17 cellular contexts compared by ENCODE assay signal in genomic region chr12:71730936-71731335, GRCh38.
"Had no signal": no experiment of that assay in that cellular context is flagged by ENCODE, and none has a peak within 500 bp of the region (broad histone marks: within the 10 kb centered on the region; RNA-seq: fewer than 3 reads in every experiment).

No MANE protein-coding gene starts in this region.

- H3K36me3 Mint-ChIP-seq: activated naive CD8-positive, alpha-beta T cell treated with anti-CD3 and anti-CD28 coated beads, Interleukin-2, amount 10 ng/mL, durations not matched to agents 7 days and 5 days; stimulated activated memory B cell treated with anti-CD40 and anti-IgM and Interleukin-4, amounts not matched to agents 10 μg/mL and 1 μg/mL and 100 μg/mL, for 72 hours had no signal

- H3K9me3 Mint-ChIP-seq: activated naive CD8-positive, alpha-beta T cell treated with anti-CD3 and anti-CD28 coated beads, Interleukin-2, amount 10 ng/mL, durations not matched to agents 7 days and 5 days; activated T-helper 1 cell treated with anti-CD3 and anti-CD28 coated beads, Interleukin-12 subunit alpha, Interleukin-12 subunit beta, Interleukin-2, Interleukin-4 antibody, amounts not matched to agents 30 ng/mL and 10 ng/mL and 1 ng/mL, durations not matched to agents 14 hours and 24 hours and 36 hours; dendritic cell treated with granulocyte-macrophage colony-stimulating factor and Interleukin-4, amounts not matched to agents 40 ng/mL and 50 ng/mL, for 4 days; effector memory CD8-positive, alpha-beta T cell; neural crest cell; stimulated activated memory B cell treated with anti-CD40 and anti-IgM and Interleukin-4, amounts not matched to agents 10 μg/mL and 1 μg/mL and 100 μg/mL, for 72 hours had no signal

- H3K4me3 Mint-ChIP-seq: activated naive CD8-positive, alpha-beta T cell treated with anti-CD3 and anti-CD28 coated beads, Interleukin-2, amount 10 ng/mL, durations not matched to agents 7 days and 5 days; activated T-helper 1 cell treated with anti-CD3 and anti-CD28 coated beads, Interleukin-12 subunit alpha, Interleukin-12 subunit beta, Interleukin-2, Interleukin-4 antibody, amounts not matched to agents 30 ng/mL and 10 ng/mL and 1 ng/mL, durations not matched to agents 14 hours and 24 hours and 36 hours; dendritic cell treated with granulocyte-macrophage colony-stimulating factor and Interleukin-4, amounts not matched to agents 40 ng/mL and 50 ng/mL, for 4 days; effector memory CD8-positive, alpha-beta T cell; neural crest cell; stimulated activated memory B cell treated with anti-CD40 and anti-IgM and Interleukin-4, amounts not matched to agents 10 μg/mL and 1 μg/mL and 100 μg/mL, for 72 hours had no signal

- ATAC-seq: effector memory CD8-positive, alpha-beta T cell; gastroesophageal sphincter; left cardiac atrium; lower lobe of right lung; stimulated activated memory B cell treated with anti-CD40 and anti-IgM and Interleukin-4, amounts not matched to agents 10 μg/mL and 1 μg/mL and 100 μg/mL, for 72 hours had no signal

- H3K27me3 Mint-ChIP-seq: activated naive CD8-positive, alpha-beta T cell treated with anti-CD3 and anti-CD28 coated beads, Interleukin-2, amount 10 ng/mL, durations not matched to agents 7 days and 5 days; dendritic cell treated with granulocyte-macrophage colony-stimulating factor and Interleukin-4, amounts not matched to agents 40 ng/mL and 50 ng/mL, for 4 days; stimulated activated memory B cell treated with anti-CD40 and anti-IgM and Interleukin-4, amounts not matched to agents 10 μg/mL and 1 μg/mL and 100 μg/mL, for 72 hours had no signal

- H3K27ac Mint-ChIP-seq: activated naive CD8-positive, alpha-beta T cell treated with anti-CD3 and anti-CD28 coated beads, Interleukin-2, amount 10 ng/mL, durations not matched to agents 7 days and 5 days; activated T-helper 1 cell treated with anti-CD3 and anti-CD28 coated beads, Interleukin-12 subunit alpha, Interleukin-12 subunit beta, Interleukin-2, Interleukin-4 antibody, amounts not matched to agents 30 ng/mL and 10 ng/mL and 1 ng/mL, durations not matched to agents 14 hours and 24 hours and 36 hours; dendritic cell treated with granulocyte-macrophage colony-stimulating factor and Interleukin-4, amounts not matched to agents 40 ng/mL and 50 ng/mL, for 4 days; effector memory CD8-positive, alpha-beta T cell; stimulated activated memory B cell treated with anti-CD40 and anti-IgM and Interleukin-4, amounts not matched to agents 10 μg/mL and 1 μg/mL and 100 μg/mL, for 72 hours had no signal

- DNase-seq: activated CD4-positive, alpha-beta T cell treated with anti-CD3 and anti-CD28 coated beads, Interleukin-2, amount 50 U/mL, for 1 hour; activated CD8-positive, alpha-beta memory T cell treated with anti-CD3 and anti-CD28 coated beads for 24 hours; activated naive CD8-positive, alpha-beta T cell treated with anti-CD3 and anti-CD28 coated beads, Interleukin-2, amount 10 ng/mL, durations not matched to agents 7 days and 5 days; anterior cingulate cortex; effector memory CD8-positive, alpha-beta T cell; left cardiac atrium; lower lobe of right lung; midbrain; ovary; stimulated activated CD4-positive, alpha-beta T cell treated with anti-CD3 and anti-CD28 coated beads, Interleukin-2, amount 100 ng/mL, for 48 hours; T-helper 2 cell had no signal

- H3K36me3 ChIP-seq: gastroesophageal sphincter, lower lobe of right lung, ovary had no signal

- H3K4me1 Mint-ChIP-seq: activated naive CD8-positive, alpha-beta T cell treated with anti-CD3 and anti-CD28 coated beads, Interleukin-2, amount 10 ng/mL, durations not matched to agents 7 days and 5 days; neural crest cell; stimulated activated memory B cell treated with anti-CD40 and anti-IgM and Interleukin-4, amounts not matched to agents 10 μg/mL and 1 μg/mL and 100 μg/mL, for 72 hours had no signal

- H3K4me1 ChIP-seq: gastroesophageal sphincter, lower lobe of right lung had no signal

- H3K27me3 ChIP-seq: gastroesophageal sphincter, ovary had no signal

- H3K4me3 ChIP-seq: gastroesophageal sphincter, lower lobe of right lung, ovary had no signal

- H3K27ac ChIP-seq: epithelial cell of prostate, gastroesophageal sphincter, lower lobe of right lung, ovary had no signal

- H3K9me3 ChIP-seq: gastroesophageal sphincter, lower lobe of right lung, ovary had no signal
